Comparison of ENCODE assay signal across 34 cellular contexts in genomic region chr5:86129009-86129408, GRCh38.
"Had no signal": no experiment of that assay in that cellular context is flagged by ENCODE, and none has a peak within 500 bp of the region (broad histone marks: within the 10 kb centered on the region; RNA-seq: fewer than 3 reads in every experiment).

No MANE protein-coding gene starts in this region.

- H3K27me3 ChIP-seq: MG63 had no signal

- H3K9me3 ChIP-seq: MG63 had no signal

- DNase-seq: Kasumi-1, MG63, MM.1S, MV-4-11, NCI-H1048, NCI-H1092, NCI-H1092 treated with DMSO at 0.1 percent for 48 hours, NCI-H1105, NCI-H1105 treated with DMSO at 0.1 percent for 48 hours, NCI-H1417, NCI-H1417 treated with DMSO at 0.1 percent for 48 hours, NCI-H1436, NCI-H1436 treated with DMSO at 0.1 percent for 48 hours, NCI-H146, NCI-H1694, NCI-H187, NCI-H187 treated with DMSO at 0.1 percent for 48 hours, NCI-H1930, NCI-H2029, NCI-H2029 treated with DMSO at 0.1 percent for 48 hours, NCI-H2081, NCI-H2081 treated with DMSO at 0.1 percent for 48 hours, NCI-H2107, NCI-H2171, NCI-H2171 treated with DMSO at 0.1 percent for 48 hours, NCI-H2227 treated with DMSO at 0.1 percent for 48 hours, NCI-H226, NCI-H345, NCI-H446, NCI-H446 treated with DMSO at 0.1 percent for 48 hours, NCI-H510A, NCI-H510A treated with DMSO at 0.1 percent for 48 hours, NCI-H524, NCI-H524 treated with DMSO at 0.1 percent for 48 hours had no signal

- H3K4me3 ChIP-seq: MG63 had no signal

- H3K36me3 ChIP-seq: MG63 had no signal
